In the genomic region with DNA sequence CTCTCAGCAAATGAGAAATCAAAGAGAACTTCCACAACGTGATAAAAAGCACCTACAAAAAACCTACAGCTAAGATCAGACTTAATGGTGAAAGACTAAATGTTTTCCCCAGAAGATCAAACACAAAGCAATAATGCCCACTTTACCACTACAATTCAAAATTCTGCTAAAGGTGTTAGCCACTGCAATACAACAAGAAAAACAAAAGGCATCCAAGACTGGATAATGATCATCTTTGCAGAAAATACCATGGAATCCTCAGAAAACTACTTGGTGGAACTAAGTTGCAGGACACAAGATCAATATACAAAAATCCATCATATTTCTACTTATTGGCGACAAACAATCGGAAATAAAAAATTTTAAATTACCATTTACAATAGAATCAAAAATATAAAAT, we compare ENCODE assay signal across 16 cellular contexts. TPM values are rescaled to one million over a fixed set of nuclear protein-coding genes. Genes with fewer than 3 reads are reported as not detected.
A peak's percentile ranks its signal among the peaks of the same experiment; 100 is the strongest.
DNase-seq lines count a peak whose midpoint lies in the region; ATAC-seq and TF ChIP-seq lines count a peak whose summit lies in the region.
"Had no signal": no experiment of that assay in that cellular context is flagged by ENCODE, and none has a peak within 500 bp of the region (broad histone marks: within the 10 kb centered on the region; RNA-seq: fewer than 3 reads in every experiment).

No MANE protein-coding gene starts in this region.

- H3K9me3 Mint-ChIP-seq in activated CD8-positive, alpha-beta T cell treated with anti-CD3 and anti-CD28 coated beads for 36 hours = peaks cover 35% of the 10 kb centered on the region
- peaks cover 32% of the 10 kb centered on the region for H3K9me3 Mint-ChIP-seq in activated CD8-positive, alpha-beta T cell treated with anti-CD3 and anti-CD28 coated beads, Interleukin-2, amount 10 ng/mL, durations not matched to agents 7 days and 5 days (ENCODE audit: insufficient read depth)
- H3K9me3 Mint-ChIP-seq in CD4-positive, alpha-beta T cell = peaks cover 12% of the 10 kb centered on the region
- H3K9me3 Mint-ChIP-seq in activated naive CD8-positive, alpha-beta T cell treated with anti-CD3 and anti-CD28 coated beads, Interleukin-2, amount 50 U/mL, for 24 hours = peaks cover 42% of the 10 kb centered on the region
- peaks cover 0 to 54% (median 28%) of the 10 kb centered on the region in 11 donors for H3K9me3 Mint-ChIP-seq in naive thymus-derived CD4-positive, alpha-beta T cell

- CTCF ChIA-PET in activated CD8-positive, alpha-beta T cell treated with anti-CD3 and anti-CD28 coated beads for 36 hours (lab: Charles Lee) = interaction anchor here (1.1 to 1.3 kb wide), 3 partner anchors 38 to 134 kb away, joined by 3 to 4 read pairs (median 4); no protein-coding TSS in a partner anchor
- CTCF ChIA-PET in activated CD8-positive, alpha-beta T cell treated with anti-CD3 and anti-CD28 coated beads, Interleukin-2, amount 10 ng/mL, durations not matched to agents 7 days and 5 days (lab: Charles Lee) = interaction anchor here (0.8 kb wide), 1 partner anchor 51 kb away, joined by 3 read pairs; no protein-coding TSS in a partner anchor
- CTCF ChIA-PET in CD4-positive, alpha-beta T cell (lab: Charles Lee) = no interaction called here
- CTCF ChIA-PET in naive thymus-derived CD4-positive, alpha-beta T cell (lab: Charles Lee) = no interaction called here

- no peaks in the 10 kb centered on the region for H3K27me3 Mint-ChIP-seq in activated CD8-positive, alpha-beta T cell treated with anti-CD3 and anti-CD28 coated beads for 36 hours
- no peaks in the 10 kb centered on the region for H3K27me3 Mint-ChIP-seq in activated CD8-positive, alpha-beta T cell treated with anti-CD3 and anti-CD28 coated beads, Interleukin-2, amount 10 ng/mL, durations not matched to agents 7 days and 5 days (ENCODE audit: low read depth)
- no peaks in the 10 kb centered on the region for H3K27me3 Mint-ChIP-seq in CD4-positive, alpha-beta T cell
- no peaks in the 10 kb centered on the region for H3K27me3 Mint-ChIP-seq in activated naive CD8-positive, alpha-beta T cell treated with anti-CD3 and anti-CD28 coated beads, Interleukin-2, amount 50 U/mL, for 24 hours
- no peaks in the 10 kb centered on the region for H3K27me3 Mint-ChIP-seq in naive thymus-derived CD4-positive, alpha-beta T cell
- H3K27me3 Mint-ChIP-seq: IgD-negative memory B cell had no signal

- in situ Hi-C loops in brain microvascular endothelial cell (cut with HindIII; ENCODE audit: low pct_ligation_motif_present, low sequenced_read_pairs) = no loop called here

- no peak overlapping the region for H3K27ac Mint-ChIP-seq in activated CD8-positive, alpha-beta T cell treated with anti-CD3 and anti-CD28 coated beads for 36 hours
- no peak overlapping the region for H3K27ac Mint-ChIP-seq in activated CD8-positive, alpha-beta T cell treated with anti-CD3 and anti-CD28 coated beads, Interleukin-2, amount 10 ng/mL, durations not matched to agents 7 days and 5 days
- no peak overlapping the region for H3K27ac Mint-ChIP-seq in CD4-positive, alpha-beta T cell
- no peak overlapping the region for H3K27ac Mint-ChIP-seq in activated naive CD8-positive, alpha-beta T cell treated with anti-CD3 and anti-CD28 coated beads, Interleukin-2, amount 50 U/mL, for 24 hours
- H3K27ac Mint-ChIP-seq in naive thymus-derived CD4-positive, alpha-beta T cell = peak overlapping the region in 1 of 9 donors; percentile 22
- H3K27ac Mint-ChIP-seq: IgD-negative memory B cell had no signal

- ATAC-seq in activated CD8-positive, alpha-beta T cell treated with anti-CD3 and anti-CD28 coated beads for 36 hours = no peak
- ATAC-seq in activated CD8-positive, alpha-beta T cell treated with anti-CD3 and anti-CD28 coated beads, Interleukin-2, amount 10 ng/mL, durations not matched to agents 7 days and 5 days = no peak
- ATAC-seq in CD4-positive, alpha-beta T cell (ENCODE audit: poor library complexity) = no peak
- no peak for ATAC-seq in activated naive CD8-positive, alpha-beta T cell treated with anti-CD3 and anti-CD28 coated beads, Interleukin-2, amount 50 U/mL, for 24 hours
- no peak for ATAC-seq in naive thymus-derived CD4-positive, alpha-beta T cell
- ATAC-seq in HG03108 (IDR thresholded peaks at IDR 0.05; ENCODE audit: unreplicated experiment) = no peak

- TF ChIP-seq CTCF in activated CD8-positive, alpha-beta T cell treated with anti-CD3 and anti-CD28 coated beads for 36 hours (IDR thresholded peaks at IDR 0.05) = no peak
- TF ChIP-seq CTCF in CD4-positive, alpha-beta T cell (IDR thresholded peaks at IDR 0.05) = no peak
- no peak for TF ChIP-seq CTCF in brain microvascular endothelial cell (IDR thresholded peaks at IDR 0.05; ENCODE audit: low read depth, low read length, missing control alignments)

- H3K4me1 Mint-ChIP-seq in activated CD8-positive, alpha-beta T cell treated with anti-CD3 and anti-CD28 coated beads for 36 hours (ENCODE audit: low read depth) = peaks cover 68% of the 10 kb centered on the region
- H3K4me1 Mint-ChIP-seq in activated CD8-positive, alpha-beta T cell treated with anti-CD3 and anti-CD28 coated beads, Interleukin-2, amount 10 ng/mL, durations not matched to agents 7 days and 5 days (ENCODE audit: low read depth) = peaks cover 56% of the 10 kb centered on the region
- H3K4me1 Mint-ChIP-seq in CD4-positive, alpha-beta T cell (ENCODE audit: low read depth) = peaks cover 81% of the 10 kb centered on the region
- peaks cover 66% of the 10 kb centered on the region for H3K4me1 Mint-ChIP-seq in activated naive CD8-positive, alpha-beta T cell treated with anti-CD3 and anti-CD28 coated beads, Interleukin-2, amount 50 U/mL, for 24 hours
- peaks cover 45 to 86% (median 79%) of the 10 kb centered on the region in 7 donors for H3K4me1 Mint-ChIP-seq in naive thymus-derived CD4-positive, alpha-beta T cell

- no peak overlapping the region for H3K4me3 ChIP-seq in naive thymus-derived CD4-positive, alpha-beta T cell (ENCODE audit: low read length)
- H3K4me3 ChIP-seq in brain microvascular endothelial cell (ENCODE audit: low read depth, low read length) = no peak overlapping the region
- H3K4me3 ChIP-seq: BLaER1 had no signal

- H3K9me3 ChIP-seq in CD4-positive, alpha-beta T cell (ENCODE audit: control insufficient read depth, low read length) = peaks cover 11% of the 10 kb centered on the region
- peaks cover 4 to 7% (median 5%) of the 10 kb centered on the region in 3 experiments for H3K9me3 ChIP-seq in naive thymus-derived CD4-positive, alpha-beta T cell (ENCODE audit: control insufficient read depth in 2 of 3, low read length in 3 of 3)

- peaks cover 10 to 27% (median 17%) of the 10 kb centered on the region in 3 experiments for H3K36me3 ChIP-seq in naive thymus-derived CD4-positive, alpha-beta T cell (ENCODE audit: control insufficient read depth in 2 of 3, insufficient read depth in 3 of 3, low read length in 3 of 3)
- H3K36me3 ChIP-seq in brain microvascular endothelial cell (replicated peaks) = peaks cover 13% of the 10 kb centered on the region

- no peak for DNase-seq in activated CD8-positive, alpha-beta T cell treated with anti-CD3 and anti-CD28 coated beads for 36 hours
- DNase-seq in activated CD8-positive, alpha-beta T cell treated with anti-CD3 and anti-CD28 coated beads, Interleukin-2, amount 10 ng/mL, durations not matched to agents 7 days and 5 days = no peak
- no peak for DNase-seq in CD4-positive, alpha-beta T cell
- DNase-seq in activated naive CD8-positive, alpha-beta T cell treated with anti-CD3 and anti-CD28 coated beads, Interleukin-2, amount 50 U/mL, for 24 hours = no peak
- no peak for DNase-seq in naive thymus-derived CD4-positive, alpha-beta T cell
- DNase-seq in DMS53 (lab: John Stamatoyannopoulos, UW) (no peak), brain microvascular endothelial cell (no peak)
- DNase-seq: 8988T, H7, NCI-H1436, NCI-H2029 treated with DMSO at 0.1 percent for 48 hours, NCI-H510A treated with DMSO at 0.1 percent for 48 hours, RPMI8226 had no signal

- peak overlapping the region; percentile 3 for H3K4me3 Mint-ChIP-seq in activated CD8-positive, alpha-beta T cell treated with anti-CD3 and anti-CD28 coated beads for 36 hours
- H3K4me3 Mint-ChIP-seq in activated CD8-positive, alpha-beta T cell treated with anti-CD3 and anti-CD28 coated beads, Interleukin-2, amount 10 ng/mL, durations not matched to agents 7 days and 5 days = no peak overlapping the region
- peak overlapping the region; percentile 64 for H3K4me3 Mint-ChIP-seq in CD4-positive, alpha-beta T cell
- H3K4me3 Mint-ChIP-seq in activated naive CD8-positive, alpha-beta T cell treated with anti-CD3 and anti-CD28 coated beads, Interleukin-2, amount 50 U/mL, for 24 hours = peak overlapping the region; percentile 15
- peak overlapping the region; percentile 11 to 99 (median 59) for H3K4me3 Mint-ChIP-seq in naive thymus-derived CD4-positive, alpha-beta T cell

- H3K27ac ChIP-seq in CD4-positive, alpha-beta T cell (ENCODE audit: low read depth, low read length) = no peak overlapping the region
- no peak overlapping the region for H3K27ac ChIP-seq in naive thymus-derived CD4-positive, alpha-beta T cell (ENCODE audit: low read depth, low read length)
- H3K27ac ChIP-seq in brain microvascular endothelial cell = no peak overlapping the region
- H3K27ac ChIP-seq: BLaER1 had no signal

- H3K27me3 ChIP-seq in CD4-positive, alpha-beta T cell (ENCODE audit: control insufficient read depth, insufficient read depth, low read length) = no peaks in the 10 kb centered on the region
- no peaks in the 10 kb centered on the region for H3K27me3 ChIP-seq in naive thymus-derived CD4-positive, alpha-beta T cell (ENCODE audit: control insufficient read depth in 2 of 2, insufficient read depth in 2 of 2, low read length in 2 of 2)
- H3K27me3 ChIP-seq in brain microvascular endothelial cell (replicated peaks) = no peaks in the 10 kb centered on the region
- H3K27me3 ChIP-seq: BLaER1 had no signal

- intact Hi-C loops in activated CD8-positive, alpha-beta T cell treated with anti-CD3 and anti-CD28 coated beads for 36 hours (cut with micrococcal nuclease) = no loop called here
- intact Hi-C loops in CD4-positive, alpha-beta T cell (cut with DNase I, micrococcal nuclease) = no loop called here
- intact Hi-C loops in naive thymus-derived CD4-positive, alpha-beta T cell (cut with micrococcal nuclease) = no loop called here

- peaks cover 85% of the 10 kb centered on the region for H3K36me3 Mint-ChIP-seq in activated CD8-positive, alpha-beta T cell treated with anti-CD3 and anti-CD28 coated beads for 36 hours (ENCODE audit: low read depth)
- peaks cover 91% of the 10 kb centered on the region for H3K36me3 Mint-ChIP-seq in activated CD8-positive, alpha-beta T cell treated with anti-CD3 and anti-CD28 coated beads, Interleukin-2, amount 10 ng/mL, durations not matched to agents 7 days and 5 days (ENCODE audit: low read depth)
- peaks cover 95% of the 10 kb centered on the region for H3K36me3 Mint-ChIP-seq in CD4-positive, alpha-beta T cell (ENCODE audit: low read depth)
- peaks cover 88% of the 10 kb centered on the region for H3K36me3 Mint-ChIP-seq in activated naive CD8-positive, alpha-beta T cell treated with anti-CD3 and anti-CD28 coated beads, Interleukin-2, amount 50 U/mL, for 24 hours (ENCODE audit: low read depth)
- peaks cover 39 to 78% (median 73%) of the 10 kb centered on the region in 5 donors for H3K36me3 Mint-ChIP-seq in naive thymus-derived CD4-positive, alpha-beta T cell

- POLR2A ChIA-PET in activated CD8-positive, alpha-beta T cell treated with anti-CD3 and anti-CD28 coated beads for 36 hours (lab: Charles Lee) = interaction anchor here (1.3 kb wide), 1 partner anchor 16 kb away, joined by 3 read pairs; no protein-coding TSS in a partner anchor
- POLR2A ChIA-PET in activated CD8-positive, alpha-beta T cell treated with anti-CD3 and anti-CD28 coated beads, Interleukin-2, amount 10 ng/mL, durations not matched to agents 7 days and 5 days (lab: Charles Lee) = no interaction called here
- POLR2A ChIA-PET in CD4-positive, alpha-beta T cell (lab: Charles Lee) = interaction anchor here (1.5 kb wide), 1 partner anchor 9 kb away, joined by 5 read pairs; no protein-coding TSS in a partner anchor
- POLR2A ChIA-PET in naive thymus-derived CD4-positive, alpha-beta T cell (lab: Charles Lee) = no interaction called here

- H3K4me1 ChIP-seq in naive thymus-derived CD4-positive, alpha-beta T cell (ENCODE audit: control insufficient read depth in 2 of 2, insufficient read depth in 2 of 2, low read length in 2 of 2) = peaks cover 24 to 42% of the 10 kb centered on the region in 2 donors

RNA-seq across cellular contexts. Expression of gene DDX24, which starts 6.5 kb away (rescaled TPM):
- total RNA-seq in activated CD8-positive, alpha-beta T cell treated with anti-CD3 and anti-CD28 coated beads for 36 hours = 100 to 1,000 TPM; 272 to 275 TPM
- total RNA-seq in activated CD8-positive, alpha-beta T cell treated with anti-CD3 and anti-CD28 coated beads, Interleukin-2, amount 10 ng/mL, durations not matched to agents 7 days and 5 days = 100 to 1,000 TPM; 172 to 184 TPM
- 100 to 1,000 TPM; 678 to 711 TPM for total RNA-seq in CD4-positive, alpha-beta T cell
- 100 to 1,000 TPM; 214 to 438 (median 333) TPM for total RNA-seq in naive thymus-derived CD4-positive, alpha-beta T cell
- 100 to 1,000 TPM; 190 to 306 TPM for polyA plus RNA-seq in naive thymus-derived CD4-positive, alpha-beta T cell

RNA-seq across cellular contexts. Expression of gene IFI27L1, which starts 6.6 kb away (rescaled TPM):
- 10 to 100 TPM; 21.9 to 23.3 TPM for total RNA-seq in activated CD8-positive, alpha-beta T cell treated with anti-CD3 and anti-CD28 coated beads for 36 hours
- total RNA-seq in activated CD8-positive, alpha-beta T cell treated with anti-CD3 and anti-CD28 coated beads, Interleukin-2, amount 10 ng/mL, durations not matched to agents 7 days and 5 days = 10 to 100 TPM; 34.7 to 41.3 TPM
- total RNA-seq in CD4-positive, alpha-beta T cell = 10 to 100 TPM; 14.1 to 14.3 TPM
- 10 to 100 TPM in 2 of 5 experiments, 1 to 10 TPM in 3; 6.3 to 31.8 (median 8.2) TPM for total RNA-seq in naive thymus-derived CD4-positive, alpha-beta T cell
- 1 to 10 TPM; 7.6 to 8.5 TPM for polyA plus RNA-seq in naive thymus-derived CD4-positive, alpha-beta T cell

RNA-seq across cellular contexts. Expression of gene IFI27, which starts 36.0 kb away (rescaled TPM):
- total RNA-seq in activated CD8-positive, alpha-beta T cell treated with anti-CD3 and anti-CD28 coated beads for 36 hours = 1 to 10 TPM in 1 of 2 experiments, under 1 TPM in 1; 0.86 to 4.1 TPM
- 100 to 1,000 TPM; 116 to 129 TPM for total RNA-seq in activated CD8-positive, alpha-beta T cell treated with anti-CD3 and anti-CD28 coated beads, Interleukin-2, amount 10 ng/mL, durations not matched to agents 7 days and 5 days
- 1 to 10 TPM; 1.7 to 2.2 TPM for total RNA-seq in CD4-positive, alpha-beta T cell
- total RNA-seq in naive thymus-derived CD4-positive, alpha-beta T cell = 100 to 1,000 TPM in 1 of 5 experiments, 1 to 10 TPM in 1, under 1 TPM in 1, not detected in 2; 1.00 to 221 (median 2.9) TPM
- under 1 TPM in 1 of 2 donors, not detected in 1; 0.74 TPM for polyA plus RNA-seq in naive thymus-derived CD4-positive, alpha-beta T cell
- polyA plus RNA-seq: IgD-negative memory B cell had no signal

RNA-seq across cellular contexts. Expression of gene OTUB2, which starts 48.4 kb away (rescaled TPM):
- total RNA-seq in activated CD8-positive, alpha-beta T cell treated with anti-CD3 and anti-CD28 coated beads for 36 hours = under 1 TPM; 0.25 to 0.29 TPM
- total RNA-seq in activated CD8-positive, alpha-beta T cell treated with anti-CD3 and anti-CD28 coated beads, Interleukin-2, amount 10 ng/mL, durations not matched to agents 7 days and 5 days = 1 to 10 TPM; 1.4 to 1.7 TPM
- not detected for total RNA-seq in CD4-positive, alpha-beta T cell
- 1 to 10 TPM in 1 of 5 experiments, under 1 TPM in 3, not detected in 1; 0.11 to 2.5 (median 0.63) TPM for total RNA-seq in naive thymus-derived CD4-positive, alpha-beta T cell
- under 1 TPM; 0.35 to 0.56 TPM for polyA plus RNA-seq in naive thymus-derived CD4-positive, alpha-beta T cell

RNA-seq across cellular contexts. Expression of gene IFI27L2, which starts 54.9 kb away (rescaled TPM):
- 10 to 100 TPM; 43.0 to 44.5 TPM for total RNA-seq in activated CD8-positive, alpha-beta T cell treated with anti-CD3 and anti-CD28 coated beads for 36 hours
- total RNA-seq in activated CD8-positive, alpha-beta T cell treated with anti-CD3 and anti-CD28 coated beads, Interleukin-2, amount 10 ng/mL, durations not matched to agents 7 days and 5 days = 10 to 100 TPM; 65.2 to 74.6 TPM
- 10 to 100 TPM; 21.5 to 22.2 TPM for total RNA-seq in CD4-positive, alpha-beta T cell
- total RNA-seq in naive thymus-derived CD4-positive, alpha-beta T cell = 10 to 100 TPM; 17.2 to 65.8 (median 26.5) TPM
- 10 to 100 TPM; 34.0 to 47.6 TPM for polyA plus RNA-seq in naive thymus-derived CD4-positive, alpha-beta T cell

Comparison
In these comparisons a context has a peak if more than half of its experiments do, and no peak if none do; other contexts are left out.
1. POLR2A ChIA-PET loops: an anchor here in activated CD8-positive, alpha-beta T cell treated with anti-CD3 and anti-CD28 coated beads for 36 hours (1.3 kb wide) and CD4-positive, alpha-beta T cell (1.5 kb wide); none called in activated CD8-positive, alpha-beta T cell treated with anti-CD3 and anti-CD28 coated beads, Interleukin-2, amount 10 ng/mL, durations not matched to agents 7 days and 5 days and naive thymus-derived CD4-positive, alpha-beta T cell.
2. CTCF ChIA-PET loops: an anchor here in activated CD8-positive, alpha-beta T cell treated with anti-CD3 and anti-CD28 coated beads for 36 hours (1.1 to 1.3 kb wide) and activated CD8-positive, alpha-beta T cell treated with anti-CD3 and anti-CD28 coated beads, Interleukin-2, amount 10 ng/mL, durations not matched to agents 7 days and 5 days (0.8 kb wide); none called in CD4-positive, alpha-beta T cell and naive thymus-derived CD4-positive, alpha-beta T cell.